In genomic region chr19:5292453-5292842, GRCh38 we compare ENCODE assay signal across 8 cellular contexts. TPM values are rescaled to one million over a fixed set of nuclear protein-coding genes. Genes with fewer than 3 reads are reported as not detected.
DNase-seq lines count a peak whose midpoint lies in the region; ATAC-seq and TF ChIP-seq lines count a peak whose summit lies in the region.

No MANE protein-coding gene starts in this region.

- H3K4me3 ChIP-seq in BJ (ENCODE audit: low read depth, low read length) (peak overlapping the region; percentile 85), LNCaP clone FGC (ENCODE audit: low read depth, low read length) (peak overlapping the region; percentile 59), cardiac fibroblast (replicated peaks in 1 of 2; ENCODE audit: low read depth in 2 of 2, low read length in 2 of 2) (peak overlapping the region; percentile 64 to 72), liver (ENCODE audit: low read depth in 1 of 3, low read length in 3 of 3) (peak overlapping the region in 2 of 3 donors; percentile 45 to 60), suprapubic skin (peak overlapping the region; percentile 89)

- no peak for TF ChIP-seq EP300 in suprapubic skin (IDR thresholded peaks at IDR 0.05)

- ATAC-seq in GM18858 (IDR thresholded peaks at IDR 0.05; ENCODE audit: unreplicated experiment) = no peak

- H3K27me3 ChIP-seq in BJ (ENCODE audit: control insufficient read depth, insufficient read depth, low read length) (no peaks in the 10 kb centered on the region), liver (ENCODE audit: control insufficient read depth in 4 of 4, insufficient read depth in 4 of 4, low read length in 3 of 4) (no peaks in the 10 kb centered on the region), suprapubic skin (peaks cover 8% of the 10 kb centered on the region)

- TF ChIP-seq CTCF in BJ (IDR thresholded peaks at IDR 0.05; ENCODE audit: insufficient read depth, low read depth, low read length) (no peak), LNCaP clone FGC (IDR thresholded peaks at IDR 0.05; ENCODE audit: control insufficient read depth, extremely low read depth, insufficient read depth) (no peak), cardiac fibroblast (IDR thresholded peaks at IDR 0.05; ENCODE audit: low read depth, low read length) (no peak), liver (IDR thresholded peaks at IDR 0.05; ENCODE audit: low read depth, low read length, missing input control) (no peak), suprapubic skin (IDR thresholded peaks at IDR 0.05) (no peak)

- H3K36me3 ChIP-seq in BJ (ENCODE audit: control insufficient read depth, insufficient read depth, low read length) (no peaks in the 10 kb centered on the region; the same call in none of the 2 replicates), liver (ENCODE audit: control insufficient read depth in 4 of 4, insufficient read depth in 3 of 4, low read depth in 1 of 4, low read length in 3 of 4) (no peaks in the 10 kb centered on the region), suprapubic skin (no peaks in the 10 kb centered on the region)

- no peak for TF ChIP-seq POLR2A in suprapubic skin (IDR thresholded peaks at IDR 0.05)

- POLR2A ChIA-PET in BJ (lab: Charles Lee) = no interaction called here

- DNase-seq in BJ (ENCODE audit: low read depth) (no peak), LNCaP clone FGC (ENCODE audit: low read depth) (no peak), cardiac fibroblast (ENCODE audit: low read depth in 2 of 2) (peak in 1 of 2 donors; percentile 56), suprapubic skin (ENCODE audit: low spot score in 2 of 2) (no peak), NCI-H510A treated with DMSO at 0.1 percent for 48 hours (lab: John Stamatoyannopoulos, UW) (no peak), NCI-H1048 (lab: John Stamatoyannopoulos, UW) (no peak)

- H3K4me1 ChIP-seq in liver (ENCODE audit: control insufficient read depth in 4 of 4, insufficient read depth in 4 of 4, low read length in 3 of 4) (peaks cover 1 to 26% (median 13%) of the 10 kb centered on the region in 4 donors), suprapubic skin (peaks cover 61% of the 10 kb centered on the region)

- peak overlapping the region in 1 of 2 donors; percentile 24 for H3K9ac ChIP-seq in liver (ENCODE audit: low read depth in 1 of 2, low read length in 2 of 2)

- CTCF ChIA-PET in BJ (lab: Yijun Ruan, JAX) = interaction anchor here (1.0 to 1.5 kb wide), 3 partner anchors 21 to 261 kb away, joined by 3 to 4 read pairs (median 3); no protein-coding TSS in a partner anchor

- no peak overlapping the region for H3K27ac ChIP-seq in liver (ENCODE audit: low read depth in 1 of 2, low read length in 2 of 2)
- peak overlapping the region; percentile 87 for H3K27ac ChIP-seq in suprapubic skin

- 17% methylated on average over 19 of the region's 19 CpGs for WGBS in liver
- WGBS in suprapubic skin = 0% methylated on average over 2 of the region's 19 CpGs

- TF ChIP-seq RAD21 in liver (IDR thresholded peaks at IDR 0.05) = no peak

- H3K9me3 ChIP-seq in liver (ENCODE audit: control insufficient read depth in 4 of 4, low read length in 3 of 4) (no peaks in the 10 kb centered on the region), suprapubic skin (no peaks in the 10 kb centered on the region)

TF ChIP-seq in liver, 16 proteins besides CTCF, POLR2A, EP300 and RAD21:
- no peak for TF ChIP-seq MAX (IDR thresholded peaks at IDR 0.05)
- TF ChIP-seq ATF3 (IDR thresholded peaks at IDR 0.05) = no peak
- TF ChIP-seq REST (IDR thresholded peaks at IDR 0.05) = no peak
- no peak for TF ChIP-seq FOXA1 (IDR thresholded peaks at IDR 0.05)
- TF ChIP-seq TAF1 (conservative IDR thresholded peaks at IDR 0.05) = no peak
- TF ChIP-seq FOXA2 (IDR thresholded peaks at IDR 0.05) = no peak
- no peak for TF ChIP-seq JUND (IDR thresholded peaks at IDR 0.05)
- TF ChIP-seq EGR1 (IDR thresholded peaks at IDR 0.05; ENCODE audit: low read depth in 2 of 2) = no peak
- no peak for TF ChIP-seq YY1 (IDR thresholded peaks at IDR 0.05)

RNA-seq across cellular contexts. Expression of gene PTPRS, which starts 48.2 kb away (rescaled TPM):
- polyA plus RNA-seq in BJ (2011; rRNA removed) (27.9 and 40.1 TPM in 2 replicates), liver (1 to 10 TPM; 1.3 to 7.3 TPM)
- polyA minus RNA-seq in BJ (2011; rRNA and poly(A)+ RNA removed) = 119 and 148 TPM in 2 replicates
- total RNA-seq in liver (10 to 100 TPM; 33.2 to 49.7 TPM), suprapubic skin (100 to 1,000 TPM; 116 to 182 (median 159) TPM)
